Comparison of ENCODE assay signal across 19 cellular contexts in the genomic region with DNA sequence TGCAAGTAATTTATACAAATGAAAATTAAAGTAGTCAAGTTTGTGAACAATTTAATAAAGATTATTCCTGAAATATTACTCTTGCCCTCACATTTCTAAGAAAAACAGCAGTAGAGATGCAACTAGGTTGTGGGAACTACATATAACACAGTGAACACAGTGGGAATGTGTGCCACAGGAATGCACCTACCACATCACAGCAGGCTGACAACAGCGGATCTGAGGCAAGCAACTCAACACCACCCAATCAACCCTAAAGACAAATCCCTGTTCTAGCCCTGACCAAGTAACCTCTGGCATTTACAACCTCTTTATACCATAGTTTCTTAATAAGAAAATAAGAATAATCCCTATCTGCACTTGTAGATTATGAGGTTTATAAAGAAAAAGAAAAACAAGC.
"Had no signal": no experiment of that assay in that cellular context is flagged by ENCODE, and none has a peak within 500 bp of the region (broad histone marks: within the 10 kb centered on the region; RNA-seq: fewer than 3 reads in every experiment).

No MANE protein-coding gene starts in this region.

- H3K4me1 ChIP-seq: ascending aorta, parathyroid adenoma, thyroid gland had no signal

- H3K36me3 Mint-ChIP-seq: immature natural killer cell; naive thymus-derived CD8-positive, alpha-beta T cell had no signal

- H3K4me3 ChIP-seq: ascending aorta, dorsolateral prefrontal cortex, gastroesophageal sphincter, sigmoid colon, SK-N-MC, thyroid gland had no signal

- ATAC-seq: activated CD8-positive, alpha-beta T cell treated with anti-CD3 and anti-CD28 coated beads for 36 hours; gastroesophageal sphincter; naive thymus-derived CD8-positive, alpha-beta T cell had no signal

- H3K36me3 ChIP-seq: ascending aorta, gastroesophageal sphincter, sigmoid colon, thyroid gland had no signal

- H3K27ac ChIP-seq: ascending aorta, dorsolateral prefrontal cortex, gastroesophageal sphincter, parathyroid adenoma, sigmoid colon, SK-N-MC, thyroid gland had no signal

- H3K27ac Mint-ChIP-seq: activated CD4-positive, alpha-beta T cell treated with anti-CD3 and anti-CD28 coated beads, Interleukin-2, amount 10 ng/mL, durations not matched to agents 24 days and 14 days; activated CD8-positive, alpha-beta T cell treated with anti-CD3 and anti-CD28 coated beads for 36 hours; activated naive CD4-positive, alpha-beta T cell treated with anti-CD3 and anti-CD28 coated beads for 36 hours; endodermal cell; immature natural killer cell; naive thymus-derived CD8-positive, alpha-beta T cell had no signal

- H3K9me3 ChIP-seq: ascending aorta, sigmoid colon, thyroid gland had no signal

- H3K9me3 Mint-ChIP-seq: activated CD4-positive, alpha-beta T cell treated with anti-CD3 and anti-CD28 coated beads, Interleukin-2, amount 10 ng/mL, durations not matched to agents 24 days and 14 days; activated CD8-positive, alpha-beta T cell treated with anti-CD3 and anti-CD28 coated beads for 36 hours; activated naive CD4-positive, alpha-beta T cell treated with anti-CD3 and anti-CD28 coated beads for 36 hours; endodermal cell; immature natural killer cell; naive thymus-derived CD8-positive, alpha-beta T cell had no signal

- H3K27me3 ChIP-seq: ascending aorta, dorsolateral prefrontal cortex, gastroesophageal sphincter, sigmoid colon, thyroid gland had no signal

- H3K4me1 Mint-ChIP-seq: activated CD4-positive, alpha-beta T cell treated with anti-CD3 and anti-CD28 coated beads, Interleukin-2, amount 10 ng/mL, durations not matched to agents 24 days and 14 days; immature natural killer cell had no signal

- H3K4me3 Mint-ChIP-seq: activated CD4-positive, alpha-beta T cell treated with anti-CD3 and anti-CD28 coated beads, Interleukin-2, amount 10 ng/mL, durations not matched to agents 24 days and 14 days; activated CD8-positive, alpha-beta T cell treated with anti-CD3 and anti-CD28 coated beads for 36 hours; activated naive CD4-positive, alpha-beta T cell treated with anti-CD3 and anti-CD28 coated beads for 36 hours; endodermal cell; immature natural killer cell; naive thymus-derived CD8-positive, alpha-beta T cell had no signal

- DNase-seq: activated CD4-positive, alpha-beta T cell treated with anti-CD3 and anti-CD28 coated beads, Interleukin-2, amount 10 ng/mL, durations not matched to agents 24 days and 14 days; activated CD8-positive, alpha-beta T cell treated with anti-CD3 and anti-CD28 coated beads for 36 hours; activated naive CD4-positive, alpha-beta T cell treated with anti-CD3 and anti-CD28 coated beads for 36 hours; activated T-cell treated with anti-CD3 and anti-CD28 coated beads, Interleukin-2, amount 50 U/mL, for 1 hour; caudate nucleus; dorsolateral prefrontal cortex; endodermal cell; erythroblast; immature natural killer cell; mesenchymal stem cell; naive thymus-derived CD8-positive, alpha-beta T cell; sigmoid colon; stimulated activated CD4-positive, alpha-beta T cell treated with anti-CD3 and anti-CD28 coated beads, Interleukin-2, amount 100 ng/mL, for 24 hours; stimulated activated naive CD4-positive, alpha-beta T cell treated with Interleukin-2 at 50 U/mL for 16 hours; thyroid gland had no signal
